Comparison of ENCODE assay signal across 1 cellular context in the genomic region with DNA sequence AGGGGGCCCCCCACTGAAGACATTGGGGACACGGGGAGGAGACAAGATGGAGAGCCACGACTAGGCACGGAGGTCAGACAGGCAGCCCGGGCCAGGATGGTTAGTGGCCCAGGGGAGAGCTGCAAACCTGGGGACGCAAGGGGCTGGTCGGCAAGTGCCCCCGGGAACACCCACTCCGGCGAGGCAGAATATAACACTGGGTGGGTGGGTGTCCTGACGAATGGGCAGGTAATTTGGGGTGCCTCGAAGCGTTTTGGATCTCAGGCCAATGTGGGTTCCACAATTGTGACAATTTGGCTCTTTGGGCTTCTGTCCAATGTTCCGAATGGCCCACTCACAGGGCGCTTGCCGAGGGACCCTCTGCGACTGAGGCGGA.
TF ChIP-seq lines count a peak whose summit lies in the region.

No MANE protein-coding gene starts in this region.

TF ChIP-seq in IMR-90, 13 proteins besides CTCF, POLR2A, EP300 and RAD21 (continued from another document):
- no peak for TF ChIP-seq RCOR1 (IDR thresholded peaks at IDR 0.05; ENCODE audit: insufficient replicate concordance, low read length)
- TF ChIP-seq MAZ (IDR thresholded peaks at IDR 0.05; ENCODE audit: borderline replicate concordance, low read depth, low read length): no peak
- TF ChIP-seq, protein P1, sequence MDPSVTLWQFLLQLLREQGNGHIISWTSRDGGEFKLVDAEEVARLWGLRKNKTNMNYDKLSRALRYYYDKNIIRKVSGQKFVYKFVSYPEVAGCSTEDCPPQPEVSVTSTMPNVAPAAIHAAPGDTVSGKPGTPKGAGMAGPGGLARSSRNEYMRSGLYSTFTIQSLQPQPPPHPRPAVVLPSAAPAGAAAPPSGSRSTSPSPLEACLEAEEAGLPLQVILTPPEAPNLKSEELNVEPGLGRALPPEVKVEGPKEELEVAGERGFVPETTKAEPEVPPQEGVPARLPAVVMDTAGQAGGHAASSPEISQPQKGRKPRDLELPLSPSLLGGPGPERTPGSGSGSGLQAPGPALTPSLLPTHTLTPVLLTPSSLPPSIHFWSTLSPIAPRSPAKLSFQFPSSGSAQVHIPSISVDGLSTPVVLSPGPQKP (IDR thresholded peaks at IDR 0.05; ENCODE audit: borderline replicate concordance, low read depth, low read length): no peak
- TF ChIP-seq MAFK (IDR thresholded peaks at IDR 0.05; ENCODE audit: low read depth, low read length): no peak
- TF ChIP-seq RFX5 (IDR thresholded peaks at IDR 0.05; ENCODE audit: low read depth, low read length): no peak
- TF ChIP-seq BHLHE40 (IDR thresholded peaks at IDR 0.05; ENCODE audit: low read depth, low read length): no peak
- no peak for TF ChIP-seq SMC3 (IDR thresholded peaks at IDR 0.05; ENCODE audit: low read depth, low read length)
- TF ChIP-seq CEBPB (IDR thresholded peaks at IDR 0.05; ENCODE audit: low read depth, low read length): no peak
TF ChIP-seq in IMR-90: peak in this region for 0.
